10 cellular contexts compared by ENCODE assay signal in genomic region chr22:20514658-20515406, GRCh38. TPM values are rescaled to one million over a fixed set of nuclear protein-coding genes. Genes with fewer than 3 reads are reported as not detected.
A peak's percentile ranks its signal among the peaks of the same experiment; 100 is the strongest.
DNase-seq lines count a peak whose midpoint lies in the region; ATAC-seq and TF ChIP-seq lines count a peak whose summit lies in the region.
"Had no signal": no experiment of that assay in that cellular context is flagged by ENCODE, and none has a peak within 500 bp of the region (broad histone marks: within the 10 kb centered on the region; RNA-seq: fewer than 3 reads in every experiment).

No MANE protein-coding gene starts in this region.

- H3K27ac ChIP-seq in RWPE1: peak overlapping the region; percentile 88

- H3K4me1 Mint-ChIP-seq in activated CD4-positive, alpha-beta T cell treated with anti-CD3 and anti-CD28 coated beads for 36 hours: peaks cover 74% of the 10 kb centered on the region
- peaks cover 59% of the 10 kb centered on the region for H3K4me1 Mint-ChIP-seq in activated CD4-positive, alpha-beta T cell treated with anti-CD3 and anti-CD28 coated beads, Interleukin-2, amount 10 ng/mL, durations not matched to agents 7 days and 5 days

- CTCF ChIA-PET in activated CD4-positive, alpha-beta T cell treated with anti-CD3 and anti-CD28 coated beads for 36 hours (lab: Charles Lee): interaction anchor here (0.6 to 2.1 kb wide), 3 partner anchors 49 to 1071 kb away, joined by 3 to 8 read pairs (median 4); no protein-coding TSS in a partner anchor
- CTCF ChIA-PET in activated CD4-positive, alpha-beta T cell treated with anti-CD3 and anti-CD28 coated beads, Interleukin-2, amount 10 ng/mL, durations not matched to agents 7 days and 5 days (lab: Charles Lee): interaction anchor here (0.6 to 2.2 kb wide), 3 partner anchors 10 to 83 kb away, joined by 4 to 7 read pairs (median 5); no protein-coding TSS in a partner anchor
- CTCF ChIA-PET in RWPE1 (lab: Yijun Ruan, JAX): no interaction called here

- no peak overlapping the region for H3K4me3 Mint-ChIP-seq in activated CD4-positive, alpha-beta T cell treated with anti-CD3 and anti-CD28 coated beads for 36 hours
- no peak overlapping the region for H3K4me3 Mint-ChIP-seq in activated CD4-positive, alpha-beta T cell treated with anti-CD3 and anti-CD28 coated beads, Interleukin-2, amount 10 ng/mL, durations not matched to agents 7 days and 5 days

- DNase-seq in activated CD4-positive, alpha-beta T cell treated with anti-CD3 and anti-CD28 coated beads for 36 hours: peak; percentile 34
- no peak for DNase-seq in activated CD4-positive, alpha-beta T cell treated with anti-CD3 and anti-CD28 coated beads, Interleukin-2, amount 10 ng/mL, durations not matched to agents 7 days and 5 days
- DNase-seq in RWPE1 (ENCODE audit: low spot score): peak; percentile 69
- peak; percentile 95 for DNase-seq in fibroblast of mammary gland (ENCODE audit: low read depth)
- no peak for DNase-seq in midbrain (lab: John Stamatoyannopoulos, UW)
- no peak for DNase-seq in GM19238 (ENCODE audit: insufficient read length, low spot score)
- DNase-seq in T-helper 1 cell: no peak
- DNase-seq: amygdala, NCI-H1092 treated with DMSO at 0.1 percent for 48 hours had no signal

- H3K4me2 ChIP-seq in skeletal muscle satellite cell (ENCODE audit: low read length): peak overlapping the region; percentile 55

- no peak for TF ChIP-seq CTCF in RWPE1 (conservative IDR thresholded peaks at IDR 0.05; ENCODE audit: low read depth)
- TF ChIP-seq CTCF in fibroblast of mammary gland (conservative IDR thresholded peaks at IDR 0.05; ENCODE audit: control insufficient read depth, insufficient read depth, low read depth, low read length): no peak

- H3K27me3 ChIP-seq in skeletal muscle satellite cell (ENCODE audit: control insufficient read depth, insufficient read depth, low read length): no peaks in the 10 kb centered on the region

- no peaks in the 10 kb centered on the region for H3K9me3 Mint-ChIP-seq in activated CD4-positive, alpha-beta T cell treated with anti-CD3 and anti-CD28 coated beads for 36 hours (ENCODE audit: low read depth)
- no peaks in the 10 kb centered on the region for H3K9me3 Mint-ChIP-seq in activated CD4-positive, alpha-beta T cell treated with anti-CD3 and anti-CD28 coated beads, Interleukin-2, amount 10 ng/mL, durations not matched to agents 7 days and 5 days

- H3K36me3 Mint-ChIP-seq in activated CD4-positive, alpha-beta T cell treated with anti-CD3 and anti-CD28 coated beads for 36 hours (ENCODE audit: low read depth): peaks cover 34% of the 10 kb centered on the region
- H3K36me3 Mint-ChIP-seq in activated CD4-positive, alpha-beta T cell treated with anti-CD3 and anti-CD28 coated beads, Interleukin-2, amount 10 ng/mL, durations not matched to agents 7 days and 5 days (ENCODE audit: low read depth): peaks cover 46% of the 10 kb centered on the region

- intact Hi-C loops in activated CD4-positive, alpha-beta T cell treated with anti-CD3 and anti-CD28 coated beads for 36 hours (cut with DNase I, micrococcal nuclease): loop anchor here in 1 of 2 experiments (1.0 kb wide), 1 partner anchor 25 kb away; no protein-coding TSS in a partner anchor

- peaks cover 19% of the 10 kb centered on the region for H3K36me3 ChIP-seq in skeletal muscle satellite cell (ENCODE audit: insufficient read depth, low read length)

- ATAC-seq in activated CD4-positive, alpha-beta T cell treated with anti-CD3 and anti-CD28 coated beads for 36 hours: peak; percentile 83

- H3K4me3 ChIP-seq in fibroblast of mammary gland (ENCODE audit: control insufficient read depth, low read depth, low read length) (no peak overlapping the region), skeletal muscle satellite cell (ENCODE audit: low read length) (peak overlapping the region; percentile 20)

- no peaks in the 10 kb centered on the region for H3K9me3 ChIP-seq in skeletal muscle satellite cell (replicated peaks; ENCODE audit: low read length)

- H3K27me3 Mint-ChIP-seq in activated CD4-positive, alpha-beta T cell treated with anti-CD3 and anti-CD28 coated beads for 36 hours: no peaks in the 10 kb centered on the region
- H3K27me3 Mint-ChIP-seq in activated CD4-positive, alpha-beta T cell treated with anti-CD3 and anti-CD28 coated beads, Interleukin-2, amount 10 ng/mL, durations not matched to agents 7 days and 5 days: no peaks in the 10 kb centered on the region

- H3K9ac ChIP-seq in skeletal muscle satellite cell (ENCODE audit: low read depth, low read length): no peak overlapping the region

- peaks cover 40% of the 10 kb centered on the region for H3K4me1 ChIP-seq in skeletal muscle satellite cell (ENCODE audit: control insufficient read depth, insufficient read depth, low read length)

- peak overlapping the region; percentile 6 for H3K27ac Mint-ChIP-seq in activated CD4-positive, alpha-beta T cell treated with anti-CD3 and anti-CD28 coated beads for 36 hours
- H3K27ac Mint-ChIP-seq in activated CD4-positive, alpha-beta T cell treated with anti-CD3 and anti-CD28 coated beads, Interleukin-2, amount 10 ng/mL, durations not matched to agents 7 days and 5 days: no peak overlapping the region

- POLR2A ChIA-PET in activated CD4-positive, alpha-beta T cell treated with anti-CD3 and anti-CD28 coated beads for 36 hours (lab: Charles Lee): interaction anchor here (0.6 to 1.0 kb wide), 3 partner anchors 10 to 190 kb away, joined by 3 to 4 read pairs (median 3); no protein-coding TSS in a partner anchor
- POLR2A ChIA-PET in activated CD4-positive, alpha-beta T cell treated with anti-CD3 and anti-CD28 coated beads, Interleukin-2, amount 10 ng/mL, durations not matched to agents 7 days and 5 days (lab: Charles Lee): no interaction called here
- POLR2A ChIA-PET in RWPE1 (lab: Yijun Ruan, JAX; ENCODE audit: low non-redundant PET): no interaction called here

RNA-seq across cellular contexts. Expression of gene MED15, which starts 7.4 kb away (rescaled TPM):
- 100 to 1,000 TPM in 1 of 2 experiments, 10 to 100 TPM in 1; 84.4 to 107 TPM for total RNA-seq in activated CD4-positive, alpha-beta T cell treated with anti-CD3 and anti-CD28 coated beads for 36 hours
- total RNA-seq in activated CD4-positive, alpha-beta T cell treated with anti-CD3 and anti-CD28 coated beads, Interleukin-2, amount 10 ng/mL, durations not matched to agents 7 days and 5 days: 100 to 1,000 TPM; 141 to 182 TPM
- 43.3 and 49.1 TPM in 2 replicates for total RNA-seq in skeletal muscle satellite cell (2012; rRNA removed)

RNA-seq across cellular contexts. Expression of gene KLHL22, which starts 19.2 kb away (rescaled TPM):
- 10 to 100 TPM; 14.1 to 15.2 TPM for total RNA-seq in activated CD4-positive, alpha-beta T cell treated with anti-CD3 and anti-CD28 coated beads for 36 hours
- total RNA-seq in activated CD4-positive, alpha-beta T cell treated with anti-CD3 and anti-CD28 coated beads, Interleukin-2, amount 10 ng/mL, durations not matched to agents 7 days and 5 days: 10 to 100 TPM; 38.7 to 40.1 TPM
- 14.7 and 18.1 TPM in 2 replicates for total RNA-seq in skeletal muscle satellite cell (2012; rRNA removed)

Comparison
In these comparisons a context has a peak if more than half of its experiments do, and no peak if none do; other contexts are left out.
1. DNase-seq: peak in activated CD4-positive, alpha-beta T cell treated with anti-CD3 and anti-CD28 coated beads for 36 hours (single experiment), RWPE1 (single experiment) and fibroblast of mammary gland (single experiment); none in activated CD4-positive, alpha-beta T cell treated with anti-CD3 and anti-CD28 coated beads, Interleukin-2, amount 10 ng/mL, durations not matched to agents 7 days and 5 days (single experiment), midbrain (single experiment), GM19238 (single experiment) and T-helper 1 cell (0 of 5).